11 cellular contexts compared by ENCODE assay signal in genomic region chr13:80783926-80784325, GRCh38.
DNase-seq lines count a peak whose midpoint lies in the region; TF ChIP-seq lines count a peak whose summit lies in the region.
"Had no signal": no experiment of that assay in that cellular context is flagged by ENCODE, and none has a peak within 500 bp of the region (broad histone marks: within the 10 kb centered on the region; RNA-seq: fewer than 3 reads in every experiment).

No MANE protein-coding gene starts in this region.

- no peak for TF ChIP-seq CTCF in endodermal cell (conservative IDR thresholded peaks at IDR 0.05)
- no peak for TF ChIP-seq CTCF in type B pancreatic cell (conservative IDR thresholded peaks at IDR 0.05)

- no peak overlapping the region for H3K9ac ChIP-seq in endodermal cell (ENCODE audit: extremely low read depth, low read length, poor library complexity, severe bottlenecking)

- H3K4me1 ChIP-seq in endodermal cell (ENCODE audit: control insufficient read depth, insufficient read depth, low read length), result no peaks in the 10 kb centered on the region
- H3K4me1 ChIP-seq: stomach had no signal

- H3K9me3 ChIP-seq in endodermal cell (ENCODE audit: control insufficient read depth, low read length), result no peaks in the 10 kb centered on the region
- H3K9me3 ChIP-seq: stomach had no signal

- H3K4me3 ChIP-seq in endodermal cell (ENCODE audit: low read length), result no peak overlapping the region
- H3K4me3 ChIP-seq: stomach had no signal

- peak; percentile 38 for DNase-seq in NCI-H82 treated with DMSO at 0.1 percent for 48 hours (lab: John Stamatoyannopoulos, UW; ENCODE audit: unreplicated experiment)
- DNase-seq in endodermal cell, result no peak
- peak; percentile 98 for DNase-seq in kidney glomerular epithelial cell (lab: John Stamatoyannopoulos, UW)
- DNase-seq in type B pancreatic cell (ENCODE audit: extremely low spot score, unreplicated experiment), result no peak
- no peak for DNase-seq in superior temporal gyrus (ENCODE audit: extremely low spot score)
- no peak for DNase-seq in activated naive CD8-positive, alpha-beta T cell treated with anti-CD3 and anti-CD28 coated beads for 36 hours
- no peak for DNase-seq in activated naive CD4-positive, alpha-beta T cell treated with anti-CD3 and anti-CD28 coated beads for 36 hours
- DNase-seq: amniotic stem cell; CD8-positive, alpha-beta memory T cell; effector CD8-positive, alpha-beta T cell; stomach had no signal

- H3K27ac ChIP-seq in endodermal cell (ENCODE audit: low read depth, low read length), result peak overlapping the region; percentile 85

- CTCF ChIA-PET in activated naive CD4-positive, alpha-beta T cell treated with anti-CD3 and anti-CD28 coated beads for 36 hours (lab: Charles Lee), result no interaction called here

- intact Hi-C loops in activated naive CD4-positive, alpha-beta T cell treated with anti-CD3 and anti-CD28 coated beads for 36 hours (cut with micrococcal nuclease), result no loop called here

- H3K27ac Mint-ChIP-seq in endodermal cell (no peak overlapping the region), type B pancreatic cell (peak overlapping the region; percentile 29)
- H3K27ac Mint-ChIP-seq in activated naive CD8-positive, alpha-beta T cell treated with anti-CD3 and anti-CD28 coated beads for 36 hours, result no peak overlapping the region
- no peak overlapping the region for H3K27ac Mint-ChIP-seq in activated naive CD4-positive, alpha-beta T cell treated with anti-CD3 and anti-CD28 coated beads for 36 hours
- H3K27ac Mint-ChIP-seq: CD8-positive, alpha-beta memory T cell had no signal

- H3K27me3 Mint-ChIP-seq in endodermal cell (ENCODE audit: insufficient read depth) (no peaks in the 10 kb centered on the region), type B pancreatic cell (no peaks in the 10 kb centered on the region)
- H3K27me3 Mint-ChIP-seq in activated naive CD8-positive, alpha-beta T cell treated with anti-CD3 and anti-CD28 coated beads for 36 hours, result no peaks in the 10 kb centered on the region
- H3K27me3 Mint-ChIP-seq in activated naive CD4-positive, alpha-beta T cell treated with anti-CD3 and anti-CD28 coated beads for 36 hours (ENCODE audit: low read depth), result no peaks in the 10 kb centered on the region
- H3K27me3 Mint-ChIP-seq: CD8-positive, alpha-beta memory T cell had no signal

- WGBS in endodermal cell (ENCODE audit: insufficient coverage in 1 of 2, insufficient read length in 1 of 2), 2 experiments, result 93% methylated on average over 2 of the region's 2 CpGs; no CpG with 5 or more reads in 1 of the 2 experiments

- no peaks in the 10 kb centered on the region for H3K36me3 ChIP-seq in endodermal cell (ENCODE audit: control insufficient read depth, insufficient read depth, low read length)
- H3K36me3 ChIP-seq: stomach had no signal

- H3K4me3 Mint-ChIP-seq in endodermal cell, result no peak overlapping the region
- H3K4me3 Mint-ChIP-seq in type B pancreatic cell, result peak overlapping the region; percentile 42
- no peak overlapping the region for H3K4me3 Mint-ChIP-seq in activated naive CD8-positive, alpha-beta T cell treated with anti-CD3 and anti-CD28 coated beads for 36 hours
- no peak overlapping the region for H3K4me3 Mint-ChIP-seq in activated naive CD4-positive, alpha-beta T cell treated with anti-CD3 and anti-CD28 coated beads for 36 hours
- H3K4me3 Mint-ChIP-seq: CD8-positive, alpha-beta memory T cell had no signal

- H3K36me3 Mint-ChIP-seq in endodermal cell (ENCODE audit: low read depth) (no peaks in the 10 kb centered on the region), type B pancreatic cell (no peaks in the 10 kb centered on the region)
- no peaks in the 10 kb centered on the region for H3K36me3 Mint-ChIP-seq in activated naive CD8-positive, alpha-beta T cell treated with anti-CD3 and anti-CD28 coated beads for 36 hours
- no peaks in the 10 kb centered on the region for H3K36me3 Mint-ChIP-seq in activated naive CD4-positive, alpha-beta T cell treated with anti-CD3 and anti-CD28 coated beads for 36 hours (ENCODE audit: low read depth)
- H3K36me3 Mint-ChIP-seq: CD8-positive, alpha-beta memory T cell had no signal

- H3K4me1 Mint-ChIP-seq in endodermal cell (peaks cover 6% of the 10 kb centered on the region), type B pancreatic cell (ENCODE audit: unreplicated experiment) (peaks cover 21% of the 10 kb centered on the region)
- no peaks in the 10 kb centered on the region for H3K4me1 Mint-ChIP-seq in activated naive CD8-positive, alpha-beta T cell treated with anti-CD3 and anti-CD28 coated beads for 36 hours
- no peaks in the 10 kb centered on the region for H3K4me1 Mint-ChIP-seq in activated naive CD4-positive, alpha-beta T cell treated with anti-CD3 and anti-CD28 coated beads for 36 hours (ENCODE audit: low read depth)
- H3K4me1 Mint-ChIP-seq: CD8-positive, alpha-beta memory T cell had no signal

- no peaks in the 10 kb centered on the region for H3K9me3 Mint-ChIP-seq in endodermal cell
- no peaks in the 10 kb centered on the region for H3K9me3 Mint-ChIP-seq in type B pancreatic cell
- no peaks in the 10 kb centered on the region for H3K9me3 Mint-ChIP-seq in activated naive CD8-positive, alpha-beta T cell treated with anti-CD3 and anti-CD28 coated beads for 36 hours
- no peaks in the 10 kb centered on the region for H3K9me3 Mint-ChIP-seq in activated naive CD4-positive, alpha-beta T cell treated with anti-CD3 and anti-CD28 coated beads for 36 hours

- H3K27me3 ChIP-seq in endodermal cell (ENCODE audit: control insufficient read depth, insufficient read depth, low read length, poor library complexity, severe bottlenecking), result no peaks in the 10 kb centered on the region
- H3K27me3 ChIP-seq: stomach had no signal

Comparison
In these comparisons a context has a peak if more than half of its experiments do, and no peak if none do; other contexts are left out.
1. DNase-seq: peak in NCI-H82 treated with DMSO at 0.1 percent for 48 hours (single experiment) and kidney glomerular epithelial cell (single experiment); none in endodermal cell (single experiment), type B pancreatic cell (single experiment), superior temporal gyrus (single experiment), activated naive CD8-positive, alpha-beta T cell treated with anti-CD3 and anti-CD28 coated beads for 36 hours (single experiment) and activated naive CD4-positive, alpha-beta T cell treated with anti-CD3 and anti-CD28 coated beads for 36 hours (single experiment).